8 cellular contexts compared by ENCODE assay signal in the genomic region with DNA sequence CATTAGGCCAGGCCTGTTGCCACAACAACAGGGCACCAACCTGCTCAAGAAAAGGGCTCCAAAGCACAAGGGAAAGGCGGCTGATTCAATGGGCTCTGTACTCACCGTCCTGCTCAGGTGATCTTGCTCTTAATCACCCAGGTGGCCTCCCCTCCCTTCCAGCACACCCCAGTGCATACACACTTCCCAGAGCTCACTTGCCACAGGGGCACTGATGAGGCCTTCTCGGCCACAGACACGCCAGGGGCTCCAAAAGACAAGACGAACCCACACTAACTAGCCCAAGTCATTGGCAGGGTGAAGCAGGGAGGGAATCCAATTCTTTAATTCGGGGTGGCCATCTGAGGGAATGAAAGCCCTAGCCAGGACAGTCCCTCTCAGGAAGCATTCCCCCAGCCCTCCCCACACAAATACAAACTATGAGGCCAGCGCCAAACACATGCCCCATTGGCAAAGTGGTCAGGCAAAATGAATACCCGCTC. TPM values are rescaled to one million over a fixed set of nuclear protein-coding genes. Genes with fewer than 3 reads are reported as not detected.
DNase-seq lines count a peak whose midpoint lies in the region; ATAC-seq and TF ChIP-seq lines count a peak whose summit lies in the region.

No MANE protein-coding gene starts in this region.

- peak overlapping the region; percentile 40 to 82 (median 53) for H3K4me3 Mint-ChIP-seq in naive thymus-derived CD4-positive, alpha-beta T cell

- ATAC-seq in naive thymus-derived CD4-positive, alpha-beta T cell: no peak
- no peak for ATAC-seq in GM18909 (IDR thresholded peaks at IDR 0.05; ENCODE audit: poor library complexity, unreplicated experiment)
- no peak for ATAC-seq in GM19463 (IDR thresholded peaks at IDR 0.05; ENCODE audit: unreplicated experiment)

- no peak for TF ChIP-seq CTCF in AG04450 (IDR thresholded peaks at IDR 0.05; ENCODE audit: low read depth, low read length)

- H3K27ac Mint-ChIP-seq in naive thymus-derived CD4-positive, alpha-beta T cell: peak overlapping the region in 3 of 9 donors; percentile 40 to 92 (median 48)

- no peaks in the 10 kb centered on the region for H3K9me3 Mint-ChIP-seq in naive thymus-derived CD4-positive, alpha-beta T cell

- H3K27me3 Mint-ChIP-seq in naive thymus-derived CD4-positive, alpha-beta T cell: peaks cover 0 to 10% (median 0%) of the 10 kb centered on the region in 5 donors

- H3K4me3 ChIP-seq in AG04450 (ENCODE audit: low read depth, low read length): peak overlapping the region; percentile 67
- H3K4me3 ChIP-seq in MG63: peak overlapping the region; percentile 57; the same call in 1 of the 2 replicates
- H3K4me3 ChIP-seq in naive thymus-derived CD4-positive, alpha-beta T cell (ENCODE audit: low read length): no peak overlapping the region

- peaks cover 5 to 33% (median 19%) of the 10 kb centered on the region in 7 donors for H3K4me1 Mint-ChIP-seq in naive thymus-derived CD4-positive, alpha-beta T cell

- H3K27me3 ChIP-seq in AG04450 (ENCODE audit: control insufficient read depth, insufficient read depth, low read length) (no peaks in the 10 kb centered on the region), MG63 (no peaks in the 10 kb centered on the region)
- no peaks in the 10 kb centered on the region for H3K27me3 ChIP-seq in naive thymus-derived CD4-positive, alpha-beta T cell (ENCODE audit: control insufficient read depth in 2 of 2, insufficient read depth in 2 of 2, low read length in 2 of 2)

- CTCF ChIA-PET in AG04450 (lab: Charles Lee): interaction anchor here (0.7 to 7.3 kb wide), 7 partner anchors 8 to 60 kb away, joined by 3 to 166 read pairs (median 16); no protein-coding TSS in a partner anchor
- CTCF ChIA-PET in naive thymus-derived CD4-positive, alpha-beta T cell (lab: Charles Lee): interaction anchor here (3.4 to 13.5 kb wide), 3 partner anchors 35 to 54 kb away, joined by 23 to 230 read pairs (median 35); no protein-coding TSS in a partner anchor

- no peaks in the 10 kb centered on the region for H3K36me3 ChIP-seq in MG63
- no peaks in the 10 kb centered on the region for H3K36me3 ChIP-seq in naive thymus-derived CD4-positive, alpha-beta T cell (ENCODE audit: control insufficient read depth in 2 of 3, insufficient read depth in 3 of 3, low read length in 3 of 3)

- H3K9me3 ChIP-seq in AG04450 (ENCODE audit: control insufficient read depth, insufficient read depth, low read length): no peaks in the 10 kb centered on the region; the same call in 1 of the 2 replicates
- H3K9me3 ChIP-seq in MG63: 0 out of 2 replicates have a peak, but pooled peaks cover 5% of the 10 kb centered on the region
- H3K9me3 ChIP-seq in naive thymus-derived CD4-positive, alpha-beta T cell (ENCODE audit: control insufficient read depth in 2 of 3, low read length in 3 of 3): no peaks in the 10 kb centered on the region

- POLR2A ChIA-PET in AG04450 (lab: Yijun Ruan, JAX): no interaction called here
- POLR2A ChIA-PET in naive thymus-derived CD4-positive, alpha-beta T cell (lab: Charles Lee): interaction anchor here (1.6 kb wide), 1 partner anchor 54 kb away, joined by 3 read pairs; no protein-coding TSS in a partner anchor

- DNase-seq in AG04450 (ENCODE audit: low read depth, low spot score): no peak
- no peak for DNase-seq in MG63
- DNase-seq in ecto neural progenitor cell (ENCODE audit: low spot score): peak; percentile 56
- DNase-seq in naive thymus-derived CD4-positive, alpha-beta T cell: no peak
- no peak for DNase-seq in T1000 (lab: John Stamatoyannopoulos, UW)
- DNase-seq in cerebellar nuclear complex (lab: John Stamatoyannopoulos, UW): no peak

- intact Hi-C loops in naive thymus-derived CD4-positive, alpha-beta T cell (cut with micrococcal nuclease): loop anchor here in 1 of 2 donors (5.0 kb wide), 1 partner anchor 226 kb away; the partner anchor contains the start of gene PHF12

- no peak overlapping the region for H3K27ac ChIP-seq in AG04450 (ENCODE audit: low read depth, low read length)
- H3K27ac ChIP-seq in naive thymus-derived CD4-positive, alpha-beta T cell (ENCODE audit: low read depth, low read length): no peak overlapping the region

- no peaks in the 10 kb centered on the region for H3K36me3 Mint-ChIP-seq in naive thymus-derived CD4-positive, alpha-beta T cell

- peaks cover 10 to 13% of the 10 kb centered on the region in 2 donors for H3K4me1 ChIP-seq in naive thymus-derived CD4-positive, alpha-beta T cell (ENCODE audit: control insufficient read depth in 2 of 2, insufficient read depth in 2 of 2, low read length in 2 of 2)

RNA-seq across cellular contexts. Expression of gene MYO18A, which starts 1.4 kb away (rescaled TPM):
- 9.8 and 16.7 TPM in 2 replicates for polyA plus RNA-seq in AG04450 (2011; rRNA removed)
- polyA minus RNA-seq in AG04450 (2011; rRNA and poly(A)+ RNA removed): 40.8 and 50.1 TPM in 2 replicates
- total RNA-seq in MG63 (2014; rRNA removed; shearing (Covaris generic); ENCODE audit: low replicate concordance): 13.7 and 23.2 TPM in 2 replicates
- total RNA-seq in naive thymus-derived CD4-positive, alpha-beta T cell: 100 to 1,000 TPM in 3 of 5 experiments, 10 to 100 TPM in 2; 89.5 to 144 (median 103) TPM
- 10 to 100 TPM; 10.2 to 23.2 TPM for polyA plus RNA-seq in naive thymus-derived CD4-positive, alpha-beta T cell
